Comparison of ENCODE assay signal across 27 cellular contexts in genomic region chr3:44902628-44903027, GRCh38. TPM values are rescaled to one million over a fixed set of nuclear protein-coding genes. Genes with fewer than 3 reads are reported as not detected.
"Had no signal": no experiment of that assay in that cellular context is flagged by ENCODE, and none has a peak within 500 bp of the region (broad histone marks: within the 10 kb centered on the region; RNA-seq: fewer than 3 reads in every experiment).

No MANE protein-coding gene starts in this region.

- DNase-seq: dermis blood vessel endothelial cell; effector memory CD8-positive, alpha-beta T cell; erythroblast; esophagus squamous epithelium; gastrocnemius medialis; head of caudate nucleus; left lung; mammary epithelial cell; mesendoderm; midbrain; naive thymus-derived CD4-positive, alpha-beta T cell; sigmoid colon; stimulated activated CD4-positive, alpha-beta T cell treated with anti-CD3 and anti-CD28 coated beads, Interleukin-4, amount 100 ng/mL, for 4 hours; transverse colon; upper lobe of right lung; uterus had no signal

- H3K79me2 ChIP-seq: parathyroid adenoma had no signal

- H3K4me3 ChIP-seq: coronary artery, esophagus squamous epithelium, gastrocnemius medialis, left lung, prostate gland, right atrium auricular region, sigmoid colon, transverse colon, upper lobe of right lung, uterus had no signal

- H3K9ac ChIP-seq: parathyroid adenoma had no signal

- H3K36me3 Mint-ChIP-seq: stimulated activated memory B cell treated with anti-CD40 and anti-IgM and Interleukin-4, amounts not matched to agents 10 μg/mL and 1 μg/mL and 100 μg/mL, for 72 hours had no signal

- H3K4me1 Mint-ChIP-seq: nephron; stimulated activated memory B cell treated with anti-CD40 and anti-IgM and Interleukin-4, amounts not matched to agents 10 μg/mL and 1 μg/mL and 100 μg/mL, for 72 hours had no signal

- H3K4me3 Mint-ChIP-seq: effector memory CD8-positive, alpha-beta T cell; naive thymus-derived CD4-positive, alpha-beta T cell; nephron; stimulated activated memory B cell treated with anti-CD40 and anti-IgM and Interleukin-4, amounts not matched to agents 10 μg/mL and 1 μg/mL and 100 μg/mL, for 72 hours; stimulated activated naive CD8-positive, alpha-beta T cell treated with anti-CD3 and anti-CD28 coated beads, Interleukin-15, Interleukin-2, amounts not matched to agents 100 ng/mL and 50 ng/mL, for 24 hours had no signal

- ATAC-seq: effector memory CD8-positive, alpha-beta T cell; gastrocnemius medialis; left lung; naive thymus-derived CD4-positive, alpha-beta T cell; stimulated activated memory B cell treated with anti-CD40 and anti-IgM and Interleukin-4, amounts not matched to agents 10 μg/mL and 1 μg/mL and 100 μg/mL, for 72 hours; upper lobe of right lung had no signal

- H3K9me3 ChIP-seq: esophagus squamous epithelium, gastrocnemius medialis, left lung, prostate gland, right atrium auricular region, sigmoid colon, transverse colon, upper lobe of right lung, uterus had no signal

- H3K36me3 ChIP-seq: esophagus squamous epithelium, gastrocnemius medialis, left lung, prostate gland, right atrium auricular region, sigmoid colon, transverse colon, upper lobe of right lung, uterus had no signal

- H2AFZ ChIP-seq: parathyroid adenoma had no signal

- H3K27ac ChIP-seq: coronary artery, esophagus squamous epithelium, gastrocnemius medialis, left lung, parathyroid adenoma, prostate gland, right atrium auricular region, sigmoid colon, transverse colon, upper lobe of right lung, uterus had no signal

- H3K27ac Mint-ChIP-seq: effector memory CD8-positive, alpha-beta T cell; naive thymus-derived CD4-positive, alpha-beta T cell; nephron; stimulated activated memory B cell treated with anti-CD40 and anti-IgM and Interleukin-4, amounts not matched to agents 10 μg/mL and 1 μg/mL and 100 μg/mL, for 72 hours; stimulated activated naive CD8-positive, alpha-beta T cell treated with anti-CD3 and anti-CD28 coated beads, Interleukin-15, Interleukin-2, amounts not matched to agents 100 ng/mL and 50 ng/mL, for 24 hours had no signal

- H3K27me3 ChIP-seq: gastrocnemius medialis, right atrium auricular region, uterus had no signal

- H3K9me3 Mint-ChIP-seq: effector memory CD8-positive, alpha-beta T cell; nephron; stimulated activated memory B cell treated with anti-CD40 and anti-IgM and Interleukin-4, amounts not matched to agents 10 μg/mL and 1 μg/mL and 100 μg/mL, for 72 hours; stimulated activated naive CD8-positive, alpha-beta T cell treated with anti-CD3 and anti-CD28 coated beads, Interleukin-15, Interleukin-2, amounts not matched to agents 100 ng/mL and 50 ng/mL, for 24 hours had no signal

- H3K4me1 ChIP-seq: gastrocnemius medialis, left lung, parathyroid adenoma, prostate gland, right atrium auricular region, sigmoid colon, transverse colon, upper lobe of right lung, uterus had no signal

RNA-seq across cellular contexts. Expression of gene TGM4, which starts 28.2 kb away (rescaled TPM):
- total RNA-seq: dermis blood vessel endothelial cell; esophagus squamous epithelium; gastrocnemius medialis; glomerular endothelial cell; left lung; mucosa of gallbladder; naive thymus-derived CD4-positive, alpha-beta T cell; osteoblast; right atrium auricular region; sigmoid colon; skeletal muscle tissue; transverse colon; upper lobe of right lung; uterus had no signal
- polyA plus RNA-seq: sigmoid colon had no signal
